ENCODE assay signal across 8 cellular contexts in genomic region chr14:102524026-102524450, GRCh38. TPM values are rescaled to one million over a fixed set of nuclear protein-coding genes. Genes with fewer than 3 reads are reported as not detected.
DNase-seq lines count a peak whose midpoint lies in the region; ATAC-seq and FAIRE-seq lines count a peak whose summit lies in the region.

No MANE protein-coding gene starts in this region.

- H3K9me3 ChIP-seq in trophoblast cell (ENCODE audit: insufficient read depth, low read depth, low read length) = no peaks in the 10 kb centered on the region

- no peak overlapping the region for H3K18ac ChIP-seq in trophoblast cell (ENCODE audit: low read length)

- intact Hi-C loops in posterior vena cava (cut with DNase I) = loop anchor here in 1 of 2 donors (5.0 to 10.0 kb wide), 2 partner anchors 71 to 1457 kb away; partner anchors contain the start of gene RCOR1

- H3K79me1 ChIP-seq in trophoblast cell (ENCODE audit: low read length) = peaks cover 14% of the 10 kb centered on the region

- H3K27me3 ChIP-seq in trophoblast cell (ENCODE audit: insufficient read depth, low read length) = no peaks in the 10 kb centered on the region

- no peak overlapping the region for H3K14ac ChIP-seq in trophoblast cell (ENCODE audit: low read length)

- H3K23ac ChIP-seq in trophoblast cell (ENCODE audit: low read length) = no peak overlapping the region

- H2BK120ac ChIP-seq in trophoblast cell (ENCODE audit: insufficient read depth, low read length, poor library complexity) = peak overlapping the region; percentile 50

- H3K4ac ChIP-seq in trophoblast cell (ENCODE audit: low read depth, low read length) = no peak overlapping the region

- H4K12ac ChIP-seq in trophoblast cell (ENCODE audit: low read depth, low read length) = peak overlapping the region; percentile 40

- H3K4me1 ChIP-seq in trophoblast cell (ENCODE audit: control insufficient read depth in 1 of 2, insufficient read depth in 2 of 2, low read length in 2 of 2) = peaks cover 5 to 6% of the 10 kb centered on the region in 2 experiments

- no peak overlapping the region for H3K4me2 ChIP-seq in trophoblast cell (ENCODE audit: low read length)

- DNase-seq in trophoblast cell (no peak), LoVo (ENCODE audit: low spot score) (no peak), posterior vena cava (ENCODE audit: low spot score) (no peak), HTR-8/SVneo (ENCODE audit: insufficient read length, low spot score) (no peak)

- no peak overlapping the region for H3K9ac ChIP-seq in trophoblast cell (ENCODE audit: low read length)

- H2BK12ac ChIP-seq in trophoblast cell (ENCODE audit: low read length) = peak overlapping the region; percentile 63

- ATAC-seq in GM18502 (IDR thresholded peaks at IDR 0.05; ENCODE audit: poor library complexity, unreplicated experiment) (peak; percentile 1), HG03432 (IDR thresholded peaks at IDR 0.05; ENCODE audit: unreplicated experiment) (peak; percentile 4)
- ATAC-seq in activated CD4-positive, CD25-positive, alpha-beta regulatory T cell treated with anti-CD3 and anti-CD28 coated beads, Interleukin-2, amount 50 U/mL, for 24 hours = no peak

- H4K8ac ChIP-seq in trophoblast cell (ENCODE audit: low read depth, low read length) = peak overlapping the region; percentile 46

- peak overlapping the region; percentile 51 for H2AK5ac ChIP-seq in trophoblast cell (ENCODE audit: low read length)

- H4K91ac ChIP-seq in trophoblast cell (ENCODE audit: low read depth, low read length) = peak overlapping the region; percentile 73

- no CpG with 5 or more reads among the region's 11 CpGs for WGBS in trophoblast cell (ENCODE audit: extremely low coverage, insufficient coverage, insufficient read length)

- no peaks in the 10 kb centered on the region for H3K36me3 ChIP-seq in trophoblast cell (ENCODE audit: control insufficient read depth in 1 of 2, insufficient read depth in 2 of 2, low read length in 2 of 2)

- FAIRE-seq in HTR-8/SVneo (lab: Jason Lieb, UNC) = no peak

- H3K27ac ChIP-seq in cingulate gyrus (ENCODE audit: low read depth, low read length) (peak overlapping the region; percentile 19), trophoblast cell (ENCODE audit: low read depth, low read length) (no peak overlapping the region)

- no peak overlapping the region for H3K4me3 ChIP-seq in trophoblast cell (ENCODE audit: low read depth, low read length)

- H2BK5ac ChIP-seq in trophoblast cell (ENCODE audit: low read depth, low read length, poor library complexity) = no peak overlapping the region

- H3K79me2 ChIP-seq in trophoblast cell (ENCODE audit: control insufficient read depth, insufficient read depth, low read length, poor library complexity) = peaks cover 2% of the 10 kb centered on the region

- peak overlapping the region; percentile 30 for H2AFZ ChIP-seq in trophoblast cell (ENCODE audit: insufficient read depth, low read length, poor library complexity)

RNA-seq across cellular contexts. Expression of gene ANKRD9, which starts 14.5 kb away (rescaled TPM):
- polyA plus RNA-seq in trophoblast cell (2013) = 9.8 and 10.1 TPM in 2 replicates
- total RNA-seq in posterior vena cava = 10 to 100 TPM; 14.0 TPM

Comparison
In these comparisons a context has a peak if more than half of its experiments do, and no peak if none do; other contexts are left out.
1. ATAC-seq: peak in GM18502 (single experiment) and HG03432 (single experiment); none in activated CD4-positive, CD25-positive, alpha-beta regulatory T cell treated with anti-CD3 and anti-CD28 coated beads, Interleukin-2, amount 50 U/mL, for 24 hours (0 of 2).